In genomic region chr3:70064194-70064787, GRCh38 we compare ENCODE assay signal across 9 cellular contexts.
DNase-seq lines count a peak whose midpoint lies in the region; ATAC-seq and TF ChIP-seq lines count a peak whose summit lies in the region.
"Had no signal": no experiment of that assay in that cellular context is flagged by ENCODE, and none has a peak within 500 bp of the region (broad histone marks: within the 10 kb centered on the region; RNA-seq: fewer than 3 reads in every experiment).

No MANE protein-coding gene starts in this region.

- intact Hi-C loops in sciatic nerve (cut with DNase I) (no loop called here), vagina (cut with DNase I) (no loop called here)

- H3F3A ChIP-seq in SK-N-SH (replicated peaks; ENCODE audit: insufficient read depth), result no peaks in the 10 kb centered on the region

- POLR2A ChIA-PET in SK-N-SH (lab: Yijun Ruan, JAX), result no interaction called here

- H4K20me1 ChIP-seq in SK-N-SH (ENCODE audit: insufficient read depth), result no peaks in the 10 kb centered on the region

- TF ChIP-seq EP300 in SK-N-SH (IDR thresholded peaks at IDR 0.05; ENCODE audit: borderline replicate concordance in 1 of 2, low read depth in 1 of 2, low read length in 1 of 2), result no peak

- peak; percentile 52 for ATAC-seq in HG03354 (IDR thresholded peaks at IDR 0.05; ENCODE audit: poor library complexity, severe bottlenecking, unreplicated experiment)
- peak; percentile 32 for ATAC-seq in sciatic nerve
- ATAC-seq in HG03025 (IDR thresholded peaks at IDR 0.05; ENCODE audit: low FRiP score, unreplicated experiment), result no peak

- no peaks in the 10 kb centered on the region for H3K4me1 ChIP-seq in SK-N-SH (ENCODE audit: control insufficient read depth in 1 of 2, insufficient read depth in 2 of 2, low read depth in 1 of 2, low read length in 1 of 2)
- no peaks in the 10 kb centered on the region for H3K4me1 ChIP-seq in vagina

- DNase-seq in activated T-cell treated with anti-CD3 and anti-CD28 coated beads for 24 hours (ENCODE audit: low read depth), result peak; percentile 7
- no peak for DNase-seq in activated T-cell treated with anti-CD3 and anti-CD28 coated beads, Interleukin-2, amount 50 U/mL, for 48 hours
- DNase-seq in SK-N-SH, result peak; percentile 8
- peak; percentile 38 for DNase-seq in foreskin melanocyte
- no peak for DNase-seq in sciatic nerve (ENCODE audit: low spot score)
- no peak for DNase-seq in vagina (ENCODE audit: extremely low spot score in 2 of 2)
- DNase-seq: activated naive CD8-positive, alpha-beta T cell treated with anti-CD3 and anti-CD28 coated beads, Interleukin-2, amount 10 ng/mL, durations not matched to agents 7 days and 5 days had no signal

- H3K27ac ChIP-seq in SK-N-SH (ENCODE audit: low read depth in 2 of 2, low read length in 1 of 2), result no peak overlapping the region
- no peak overlapping the region for H3K27ac ChIP-seq in vagina

- H3K4me2 ChIP-seq in SK-N-SH, result no peak overlapping the region

- H3K27me3 ChIP-seq in SK-N-SH (ENCODE audit: insufficient read depth) (no peaks in the 10 kb centered on the region), vagina (no peaks in the 10 kb centered on the region)

- H3K9me3 ChIP-seq in SK-N-SH, result no peaks in the 10 kb centered on the region
- H3K9me3 ChIP-seq in vagina, result no peaks in the 10 kb centered on the region

- no peaks in the 10 kb centered on the region for H3K9me2 ChIP-seq in SK-N-SH

- no peak overlapping the region for H3K9ac ChIP-seq in SK-N-SH

- CTCF ChIA-PET in SK-N-SH (lab: Yijun Ruan, JAX), result interaction anchor here (0.6 to 2.8 kb wide), 39 partner anchors 8 to 1593 kb away, joined by 3 to 41 read pairs (median 4); partner anchors contain the start of gene MDFIC2

- TF ChIP-seq RAD21 in SK-N-SH (IDR thresholded peaks at IDR 0.05; ENCODE audit: low read length), result peak; percentile 83

- no peak overlapping the region for H2AFZ ChIP-seq in SK-N-SH (ENCODE audit: low read depth)

- TF ChIP-seq CTCF in SK-N-SH (IDR thresholded peaks at IDR 0.05), result peak; percentile 75
- TF ChIP-seq CTCF in vagina (IDR thresholded peaks at IDR 0.05), result peak in 1 of 3 experiments; percentile 56

- 43% methylated on average over 5 of the region's 5 CpGs for WGBS in SK-N-SH (ENCODE audit: low lambda C conversion rate)

- no peaks in the 10 kb centered on the region for H3K79me2 ChIP-seq in SK-N-SH (ENCODE audit: insufficient read depth)

- H3K4me3 ChIP-seq in SK-N-SH (ENCODE audit: low read depth in 2 of 2, low read length in 1 of 2), result peak overlapping the region in 1 of 2 experiments; percentile 5; a peak in 1 of 4 replicates
- H3K4me3 ChIP-seq in vagina, result no peak overlapping the region

- H3K36me3 ChIP-seq in SK-N-SH (replicated peaks in 1 of 2; ENCODE audit: control insufficient read depth in 1 of 2, insufficient read depth in 2 of 2, low read length in 1 of 2) (no peaks in the 10 kb centered on the region), vagina (no peaks in the 10 kb centered on the region)

- no peak for TF ChIP-seq POLR2A in vagina (IDR thresholded peaks at IDR 0.05)

TF ChIP-seq in SK-N-SH, 30 proteins besides CTCF, POLR2A, EP300 and RAD21:
- TF ChIP-seq SMC3 (IDR thresholded peaks at IDR 0.05; ENCODE audit: low read depth, low read length), result peak; percentile 47; the same call in 1 of the 2 replicates
- TF ChIP-seq MXI1 (IDR thresholded peaks at IDR 0.05; ENCODE audit: low read depth, low read length), result no peak

Comparison
In these comparisons a context has a peak if more than half of its experiments do, and no peak if none do; other contexts are left out.
1. DNase-seq: peak in activated T-cell treated with anti-CD3 and anti-CD28 coated beads for 24 hours (single experiment), SK-N-SH (single experiment) and foreskin melanocyte (single experiment); none in activated T-cell treated with anti-CD3 and anti-CD28 coated beads, Interleukin-2, amount 50 U/mL, for 48 hours (0 of 2), sciatic nerve (single experiment) and vagina (0 of 2).